1 cellular context compared by ENCODE assay signal in the genomic region with DNA sequence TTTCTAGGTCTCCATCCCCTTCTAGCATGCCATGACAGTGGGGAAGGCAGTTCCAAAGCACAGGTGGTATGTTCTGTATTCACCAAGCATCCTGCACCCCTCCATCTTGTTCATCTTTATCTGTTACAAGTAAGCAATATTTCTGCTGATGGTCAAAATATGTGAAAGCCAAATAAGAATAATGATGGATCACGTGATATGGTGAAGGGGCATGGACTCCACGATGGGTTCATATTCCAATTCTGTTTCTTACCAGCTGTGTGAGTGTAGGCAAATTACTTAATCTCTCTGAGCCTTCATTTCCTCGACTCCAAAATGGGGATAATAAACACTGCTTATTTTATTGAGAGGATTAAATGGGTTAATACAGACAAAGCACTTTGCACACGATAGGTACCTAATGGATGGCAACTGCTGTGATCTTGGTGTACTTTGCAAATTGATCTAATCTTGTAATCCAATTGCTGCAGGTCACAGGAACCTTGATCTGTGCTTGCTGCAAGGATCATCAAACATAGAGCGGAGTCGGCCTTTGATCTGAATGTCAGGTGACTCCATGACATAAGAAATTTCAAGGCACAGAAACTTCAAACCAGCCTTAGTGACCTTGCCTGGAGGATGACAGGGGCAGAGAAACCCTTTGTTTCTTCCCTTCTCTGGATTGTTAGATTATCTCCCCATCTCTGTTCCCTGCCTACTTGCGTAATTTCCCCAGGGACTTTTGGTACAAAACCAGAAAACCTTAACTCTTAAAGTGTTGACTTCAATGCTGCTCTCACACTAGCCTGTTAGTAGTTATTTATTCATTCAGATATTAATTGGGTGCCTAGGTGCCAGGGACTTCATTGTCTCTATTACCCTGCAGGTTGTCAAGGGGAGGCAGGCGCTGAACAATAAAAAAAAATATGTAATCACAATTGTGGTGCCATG.
A peak's percentile ranks its signal among the peaks of the same experiment; 100 is the strongest.
TF ChIP-seq lines count a peak whose summit lies in the region.

No MANE protein-coding gene starts in this region.

TF ChIP-seq in HepG2, 621 proteins besides CTCF, POLR2A, EP300 and RAD21 (continues in another document):
- TF ChIP-seq ZNF691 (CRISPR knock-in tag; IDR thresholded peaks at IDR 0.05; ENCODE audit: borderline replicate concordance, low read depth) = no peak; the same call in 1 of the 2 replicates
- peak; percentile 25; the same call in 1 of the 2 replicates for TF ChIP-seq MBD4 (IDR thresholded peaks at IDR 0.05; ENCODE audit: borderline replicate concordance, low read length)
- TF ChIP-seq ZNF850 (CRISPR knock-in tag; conservative IDR thresholded peaks at IDR 0.05) = no peak
- peak; percentile 14; the same call in 1 of the 2 replicates for TF ChIP-seq HIVEP1 (CRISPR knock-in tag; IDR thresholded peaks at IDR 0.05)
- 0 out of 2 replicates have a peak, but pooled peaks have one; percentile 57 for TF ChIP-seq SSRP1 (CRISPR knock-in tag; IDR thresholded peaks at IDR 0.05)
- no peak for TF ChIP-seq NFRKB (IDR thresholded peaks at IDR 0.05)
- TF ChIP-seq ZNF580 (CRISPR knock-in tag; IDR thresholded peaks at IDR 0.05; ENCODE audit: borderline replicate concordance, low read depth) = no peak
- peak; percentile 84 for TF ChIP-seq ONECUT2 (CRISPR knock-in tag; IDR thresholded peaks at IDR 0.05)
- TF ChIP-seq CHD4 (IDR thresholded peaks at IDR 0.05; ENCODE audit: borderline replicate concordance, low read length) = peak; percentile 90; the same call in 1 of the 2 replicates
- TF ChIP-seq ZNF496 (CRISPR knock-in tag; IDR thresholded peaks at IDR 0.05; ENCODE audit: insufficient replicate concordance) = no peak
- peak; percentile 91 for TF ChIP-seq MIER3 (CRISPR knock-in tag; IDR thresholded peaks at IDR 0.05; ENCODE audit: borderline replicate concordance)
- TF ChIP-seq, protein P1, sequence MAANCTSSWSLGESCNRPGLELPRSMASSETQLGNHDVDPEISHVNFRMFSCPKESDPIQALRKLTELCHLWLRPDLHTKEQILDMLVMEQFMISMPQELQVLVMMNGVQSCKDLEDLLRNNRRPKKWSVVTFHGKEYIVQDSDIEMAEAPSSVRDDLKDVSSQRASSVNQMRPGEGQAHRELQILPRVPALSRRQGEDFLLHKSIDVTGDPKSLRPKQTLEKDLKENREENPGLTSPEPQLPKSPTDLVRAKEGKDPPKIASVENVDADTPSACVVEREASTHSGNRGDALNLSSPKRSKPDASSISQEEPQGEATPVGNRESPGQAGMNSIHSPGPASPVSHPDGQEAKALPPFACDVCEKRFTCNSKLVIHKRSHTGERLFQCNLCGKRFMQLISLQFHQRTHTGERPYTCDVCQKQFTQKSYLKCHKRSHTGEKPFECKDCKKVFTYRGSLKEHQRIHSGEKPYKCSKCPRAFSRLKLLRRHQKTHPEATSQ (CRISPR knock-in tag; IDR thresholded peaks at IDR 0.05; ENCODE audit: borderline replicate concordance) = no peak
- TF ChIP-seq, protein P2, sequence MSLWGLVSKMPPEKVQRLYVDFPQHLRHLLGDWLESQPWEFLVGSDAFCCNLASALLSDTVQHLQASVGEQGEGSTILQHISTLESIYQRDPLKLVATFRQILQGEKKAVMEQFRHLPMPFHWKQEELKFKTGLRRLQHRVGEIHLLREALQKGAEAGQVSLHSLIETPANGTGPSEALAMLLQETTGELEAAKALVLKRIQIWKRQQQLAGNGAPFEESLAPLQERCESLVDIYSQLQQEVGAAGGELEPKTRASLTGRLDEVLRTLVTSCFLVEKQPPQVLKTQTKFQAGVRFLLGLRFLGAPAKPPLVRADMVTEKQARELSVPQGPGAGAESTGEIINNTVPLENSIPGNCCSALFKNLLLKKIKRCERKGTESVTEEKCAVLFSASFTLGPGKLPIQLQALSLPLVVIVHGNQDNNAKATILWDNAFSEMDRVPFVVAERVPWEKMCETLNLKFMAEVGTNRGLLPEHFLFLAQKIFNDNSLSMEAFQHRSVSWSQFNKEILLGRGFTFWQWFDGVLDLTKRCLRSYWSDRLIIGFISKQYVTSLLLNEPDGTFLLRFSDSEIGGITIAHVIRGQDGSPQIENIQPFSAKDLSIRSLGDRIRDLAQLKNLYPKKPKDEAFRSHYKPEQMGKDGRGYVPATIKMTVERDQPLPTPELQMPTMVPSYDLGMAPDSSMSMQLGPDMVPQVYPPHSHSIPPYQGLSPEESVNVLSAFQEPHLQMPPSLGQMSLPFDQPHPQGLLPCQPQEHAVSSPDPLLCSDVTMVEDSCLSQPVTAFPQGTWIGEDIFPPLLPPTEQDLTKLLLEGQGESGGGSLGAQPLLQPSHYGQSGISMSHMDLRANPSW (CRISPR knock-in tag; IDR thresholded peaks at IDR 0.05; ENCODE audit: borderline replicate concordance) = peak; percentile 77; the same call in 1 of the 2 replicates
- peak; percentile 99 for TF ChIP-seq TCF7L2 (IDR thresholded peaks at IDR 0.05; ENCODE audit: low read depth, low read length)
- TF ChIP-seq REPIN1 (CRISPR knock-in tag; IDR thresholded peaks at IDR 0.05; ENCODE audit: borderline replicate concordance, low read depth) = peak; percentile 65
- no peak for TF ChIP-seq THAP7 (CRISPR knock-in tag; IDR thresholded peaks at IDR 0.05)
- no peak for TF ChIP-seq ZNF660 (CRISPR knock-in tag; IDR thresholded peaks at IDR 0.05; ENCODE audit: borderline replicate concordance, low read depth)
- TF ChIP-seq, protein P3, sequence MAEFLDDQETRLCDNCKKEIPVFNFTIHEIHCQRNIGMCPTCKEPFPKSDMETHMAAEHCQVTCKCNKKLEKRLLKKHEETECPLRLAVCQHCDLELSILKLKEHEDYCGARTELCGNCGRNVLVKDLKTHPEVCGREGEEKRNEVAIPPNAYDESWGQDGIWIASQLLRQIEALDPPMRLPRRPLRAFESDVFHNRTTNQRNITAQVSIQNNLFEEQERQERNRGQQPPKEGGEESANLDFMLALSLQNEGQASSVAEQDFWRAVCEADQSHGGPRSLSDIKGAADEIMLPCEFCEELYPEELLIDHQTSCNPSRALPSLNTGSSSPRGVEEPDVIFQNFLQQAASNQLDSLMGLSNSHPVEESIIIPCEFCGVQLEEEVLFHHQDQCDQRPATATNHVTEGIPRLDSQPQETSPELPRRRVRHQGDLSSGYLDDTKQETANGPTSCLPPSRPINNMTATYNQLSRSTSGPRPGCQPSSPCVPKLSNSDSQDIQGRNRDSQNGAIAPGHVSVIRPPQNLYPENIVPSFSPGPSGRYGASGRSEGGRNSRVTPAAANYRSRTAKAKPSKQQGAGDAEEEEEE (CRISPR knock-in tag; IDR thresholded peaks at IDR 0.05; ENCODE audit: borderline replicate concordance) = no peak
- TF ChIP-seq ATF6 (CRISPR knock-in tag; conservative IDR thresholded peaks at IDR 0.05) = no peak
- TF ChIP-seq ZBTB39 (CRISPR knock-in tag; IDR thresholded peaks at IDR 0.05) = peak; percentile 86
- TF ChIP-seq NFYC (CRISPR knock-in tag; IDR thresholded peaks at IDR 0.05) = no peak
- no peak for TF ChIP-seq SALL2 (CRISPR knock-in tag; IDR thresholded peaks at IDR 0.05)
- no peak for TF ChIP-seq TRIM22 (IDR thresholded peaks at IDR 0.05)
- TF ChIP-seq, protein P4, sequence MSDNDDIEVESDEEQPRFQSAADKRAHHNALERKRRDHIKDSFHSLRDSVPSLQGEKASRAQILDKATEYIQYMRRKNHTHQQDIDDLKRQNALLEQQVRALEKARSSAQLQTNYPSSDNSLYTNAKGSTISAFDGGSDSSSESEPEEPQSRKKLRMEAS (IDR thresholded peaks at IDR 0.05) = peak; percentile 43
- TF ChIP-seq ZNF878 (CRISPR knock-in tag; IDR thresholded peaks at IDR 0.05) = peak; percentile 61; the same call in 1 of the 2 replicates
- no peak for TF ChIP-seq ZSCAN31 (CRISPR knock-in tag; IDR thresholded peaks at IDR 0.05; ENCODE audit: low read depth)
- TF ChIP-seq, protein P5, sequence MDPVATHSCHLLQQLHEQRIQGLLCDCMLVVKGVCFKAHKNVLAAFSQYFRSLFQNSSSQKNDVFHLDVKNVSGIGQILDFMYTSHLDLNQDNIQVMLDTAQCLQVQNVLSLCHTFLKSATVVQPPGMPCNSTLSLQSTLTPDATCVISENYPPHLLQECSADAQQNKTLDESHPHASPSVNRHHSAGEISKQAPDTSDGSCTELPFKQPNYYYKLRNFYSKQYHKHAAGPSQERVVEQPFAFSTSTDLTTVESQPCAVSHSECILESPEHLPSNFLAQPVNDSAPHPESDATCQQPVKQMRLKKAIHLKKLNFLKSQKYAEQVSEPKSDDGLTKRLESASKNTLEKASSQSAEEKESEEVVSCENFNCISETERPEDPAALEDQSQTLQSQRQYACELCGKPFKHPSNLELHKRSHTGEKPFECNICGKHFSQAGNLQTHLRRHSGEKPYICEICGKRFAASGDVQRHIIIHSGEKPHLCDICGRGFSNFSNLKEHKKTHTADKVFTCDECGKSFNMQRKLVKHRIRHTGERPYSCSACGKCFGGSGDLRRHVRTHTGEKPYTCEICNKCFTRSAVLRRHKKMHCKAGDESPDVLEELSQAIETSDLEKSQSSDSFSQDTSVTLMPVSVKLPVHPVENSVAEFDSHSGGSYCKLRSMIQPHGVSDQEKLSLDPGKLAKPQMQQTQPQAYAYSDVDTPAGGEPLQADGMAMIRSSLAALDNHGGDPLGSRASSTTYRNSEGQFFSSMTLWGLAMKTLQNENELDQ (CRISPR knock-in tag; IDR thresholded peaks at IDR 0.05; ENCODE audit: borderline replicate concordance) = no peak
- TF ChIP-seq CBX5 (CRISPR knock-in tag; IDR thresholded peaks at IDR 0.05; ENCODE audit: borderline replicate concordance) = peak; percentile 45; the same call in 1 of the 2 replicates
- TF ChIP-seq ZNF124 (CRISPR knock-in tag; IDR thresholded peaks at IDR 0.05) = 0 out of 2 replicates have a peak, but pooled peaks have one; percentile 24
- peak; percentile 35 for TF ChIP-seq XRCC5 (optimal IDR thresholded peaks at IDR 0.05; ENCODE audit: low read length)
- peak; percentile 70; the same call in 1 of the 2 replicates for TF ChIP-seq TARDBP (CRISPR knock-in tag; IDR thresholded peaks at IDR 0.05)
- TF ChIP-seq FOXK2 (IDR thresholded peaks at IDR 0.05) = 0 out of 2 replicates have a peak, but pooled peaks have one; percentile 31
- TF ChIP-seq ZNF446 (CRISPR knock-in tag; IDR thresholded peaks at IDR 0.05) = 0 out of 2 replicates have a peak, but pooled peaks have one; percentile 57
- no peak for TF ChIP-seq ZNF101 (CRISPR knock-in tag; IDR thresholded peaks at IDR 0.05; ENCODE audit: borderline replicate concordance, low read depth)
- peak; percentile 60; the same call in 1 of the 2 replicates for TF ChIP-seq KDM3A (CRISPR knock-in tag; IDR thresholded peaks at IDR 0.05; ENCODE audit: low read depth)
- TF ChIP-seq ZNF607 (CRISPR knock-in tag; IDR thresholded peaks at IDR 0.05; ENCODE audit: borderline replicate concordance) = peak; percentile 58; the same call in 1 of the 2 replicates
- no peak for TF ChIP-seq MATR3 (CRISPR knock-in tag; IDR thresholded peaks at IDR 0.05)
